1 cellular context compared by ENCODE assay signal in the genomic region with DNA sequence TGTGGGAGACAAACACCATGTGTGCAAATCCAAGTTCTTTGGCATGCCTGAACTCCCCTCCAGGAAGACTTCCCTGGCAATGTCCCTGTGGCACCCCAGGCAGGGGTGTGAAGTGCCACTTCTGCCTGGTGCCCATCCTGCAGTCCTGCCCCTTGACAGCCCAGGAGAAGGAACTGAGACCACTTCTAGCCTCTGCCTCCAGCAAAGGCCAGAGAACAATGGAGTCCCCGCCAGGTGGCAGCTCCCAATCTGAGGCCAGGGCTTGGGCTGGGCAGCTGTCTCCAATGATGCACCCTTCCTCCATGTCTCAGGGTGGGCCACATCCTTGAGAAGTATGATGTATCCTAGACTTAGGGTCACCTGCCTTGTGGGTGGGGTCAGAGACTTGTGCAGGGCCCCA.
A peak's percentile ranks its signal among the peaks of the same experiment; 100 is the strongest.
TF ChIP-seq lines count a peak whose summit lies in the region.

No MANE protein-coding gene starts in this region.

TF ChIP-seq in GM12878, 131 proteins besides CTCF, POLR2A, EP300 and RAD21:
- TF ChIP-seq SMC3 (IDR thresholded peaks at IDR 0.05; ENCODE audit: borderline replicate concordance, low read length) (peak; percentile 34; the same call in 1 of the 2 replicates), SMAD5 (IDR thresholded peaks at IDR 0.05; ENCODE audit: low read depth) (no peak)
